Comparison of ENCODE assay signal across 1 cellular context in the genomic region with DNA sequence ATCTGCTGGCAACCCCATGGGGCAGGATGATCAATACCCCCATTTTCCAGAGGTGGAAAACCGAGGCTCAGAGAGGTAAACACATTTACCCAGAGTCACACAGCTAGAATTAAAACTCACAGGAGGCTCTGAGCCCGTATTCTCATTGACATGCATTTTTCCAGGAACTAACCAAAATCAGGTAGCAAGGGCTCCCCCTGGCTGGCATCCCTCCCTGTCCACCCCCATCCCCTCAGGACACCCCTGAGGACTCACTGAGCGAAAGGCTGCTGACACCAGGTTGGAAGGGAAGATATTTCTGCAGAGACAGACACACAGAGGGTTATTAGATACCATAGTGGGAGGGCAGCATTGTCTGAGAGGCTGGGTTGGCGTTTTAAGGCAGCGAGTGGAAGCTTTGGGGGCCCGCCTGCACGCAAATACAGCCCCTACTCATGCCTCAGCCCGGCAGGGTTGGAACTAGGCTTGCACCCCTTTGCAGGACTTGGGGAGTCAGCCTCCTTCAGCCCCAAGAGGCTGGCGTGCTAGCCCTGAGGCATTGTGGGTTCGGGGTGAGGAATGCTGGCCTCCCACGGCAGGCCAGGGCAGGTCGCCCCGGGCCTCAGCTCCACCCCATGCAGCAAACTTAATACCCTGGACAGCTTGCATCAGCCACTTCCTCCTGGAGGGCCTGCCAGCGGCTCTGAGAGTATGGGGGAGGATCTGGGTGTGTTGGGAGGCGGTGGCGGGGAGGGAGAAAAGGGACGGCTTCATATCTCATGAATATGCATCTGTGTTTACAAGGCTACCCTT.
A peak's percentile ranks its signal among the peaks of the same experiment; 100 is the strongest.
TF ChIP-seq lines count a peak whose summit lies in the region.

No MANE protein-coding gene starts in this region.

TF ChIP-seq in K562, 482 proteins besides CTCF, POLR2A, EP300 and RAD21 (continued from another document and continues in another):
- TF ChIP-seq, protein P1, sequence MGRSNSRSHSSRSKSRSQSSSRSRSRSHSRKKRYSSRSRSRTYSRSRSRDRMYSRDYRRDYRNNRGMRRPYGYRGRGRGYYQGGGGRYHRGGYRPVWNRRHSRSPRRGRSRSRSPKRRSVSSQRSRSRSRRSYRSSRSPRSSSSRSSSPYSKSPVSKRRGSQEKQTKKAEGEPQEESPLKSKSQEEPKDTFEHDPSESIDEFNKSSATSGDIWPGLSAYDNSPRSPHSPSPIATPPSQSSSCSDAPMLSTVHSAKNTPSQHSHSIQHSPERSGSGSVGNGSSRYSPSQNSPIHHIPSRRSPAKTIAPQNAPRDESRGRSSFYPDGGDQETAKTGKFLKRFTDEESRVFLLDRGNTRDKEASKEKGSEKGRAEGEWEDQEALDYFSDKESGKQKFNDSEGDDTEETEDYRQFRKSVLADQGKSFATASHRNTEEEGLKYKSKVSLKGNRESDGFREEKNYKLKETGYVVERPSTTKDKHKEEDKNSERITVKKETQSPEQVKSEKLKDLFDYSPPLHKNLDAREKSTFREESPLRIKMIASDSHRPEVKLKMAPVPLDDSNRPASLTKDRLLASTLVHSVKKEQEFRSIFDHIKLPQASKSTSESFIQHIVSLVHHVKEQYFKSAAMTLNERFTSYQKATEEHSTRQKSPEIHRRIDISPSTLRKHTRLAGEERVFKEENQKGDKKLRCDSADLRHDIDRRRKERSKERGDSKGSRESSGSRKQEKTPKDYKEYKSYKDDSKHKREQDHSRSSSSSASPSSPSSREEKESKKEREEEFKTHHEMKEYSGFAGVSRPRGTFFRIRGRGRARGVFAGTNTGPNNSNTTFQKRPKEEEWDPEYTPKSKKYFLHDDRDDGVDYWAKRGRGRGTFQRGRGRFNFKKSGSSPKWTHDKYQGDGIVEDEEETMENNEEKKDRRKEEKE (IDR thresholded peaks at IDR 0.05; ENCODE audit: borderline replicate concordance in 1 of 2, control insufficient read depth in 1 of 2, low read depth in 2 of 2, low read length in 1 of 2), result no peak
- TF ChIP-seq, protein P2, sequence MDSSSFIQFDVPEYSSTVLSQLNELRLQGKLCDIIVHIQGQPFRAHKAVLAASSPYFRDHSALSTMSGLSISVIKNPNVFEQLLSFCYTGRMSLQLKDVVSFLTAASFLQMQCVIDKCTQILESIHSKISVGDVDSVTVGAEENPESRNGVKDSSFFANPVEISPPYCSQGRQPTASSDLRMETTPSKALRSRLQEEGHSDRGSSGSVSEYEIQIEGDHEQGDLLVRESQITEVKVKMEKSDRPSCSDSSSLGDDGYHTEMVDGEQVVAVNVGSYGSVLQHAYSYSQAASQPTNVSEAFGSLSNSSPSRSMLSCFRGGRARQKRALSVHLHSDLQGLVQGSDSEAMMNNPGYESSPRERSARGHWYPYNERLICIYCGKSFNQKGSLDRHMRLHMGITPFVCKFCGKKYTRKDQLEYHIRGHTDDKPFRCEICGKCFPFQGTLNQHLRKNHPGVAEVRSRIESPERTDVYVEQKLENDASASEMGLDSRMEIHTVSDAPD (CRISPR knock-in tag; IDR thresholded peaks at IDR 0.05), result no peak
- no peak for TF ChIP-seq PPARD (CRISPR knock-in tag; IDR thresholded peaks at IDR 0.05)
- TF ChIP-seq MXI1 (IDR thresholded peaks at IDR 0.05; ENCODE audit: low read depth, low read length), result no peak
- no peak for TF ChIP-seq ZNF764 (CRISPR knock-in tag; IDR thresholded peaks at IDR 0.05; ENCODE audit: low read depth)
- no peak for TF ChIP-seq CBX2 (IDR thresholded peaks at IDR 0.05; ENCODE audit: insufficient read depth, low read length, poor library complexity, severe bottlenecking)
- TF ChIP-seq HMGN3 (IDR thresholded peaks at IDR 0.05; ENCODE audit: borderline replicate concordance, extremely low read depth, insufficient read length, low read depth, low read length), result peak; percentile 89
- TF ChIP-seq, protein P3, sequence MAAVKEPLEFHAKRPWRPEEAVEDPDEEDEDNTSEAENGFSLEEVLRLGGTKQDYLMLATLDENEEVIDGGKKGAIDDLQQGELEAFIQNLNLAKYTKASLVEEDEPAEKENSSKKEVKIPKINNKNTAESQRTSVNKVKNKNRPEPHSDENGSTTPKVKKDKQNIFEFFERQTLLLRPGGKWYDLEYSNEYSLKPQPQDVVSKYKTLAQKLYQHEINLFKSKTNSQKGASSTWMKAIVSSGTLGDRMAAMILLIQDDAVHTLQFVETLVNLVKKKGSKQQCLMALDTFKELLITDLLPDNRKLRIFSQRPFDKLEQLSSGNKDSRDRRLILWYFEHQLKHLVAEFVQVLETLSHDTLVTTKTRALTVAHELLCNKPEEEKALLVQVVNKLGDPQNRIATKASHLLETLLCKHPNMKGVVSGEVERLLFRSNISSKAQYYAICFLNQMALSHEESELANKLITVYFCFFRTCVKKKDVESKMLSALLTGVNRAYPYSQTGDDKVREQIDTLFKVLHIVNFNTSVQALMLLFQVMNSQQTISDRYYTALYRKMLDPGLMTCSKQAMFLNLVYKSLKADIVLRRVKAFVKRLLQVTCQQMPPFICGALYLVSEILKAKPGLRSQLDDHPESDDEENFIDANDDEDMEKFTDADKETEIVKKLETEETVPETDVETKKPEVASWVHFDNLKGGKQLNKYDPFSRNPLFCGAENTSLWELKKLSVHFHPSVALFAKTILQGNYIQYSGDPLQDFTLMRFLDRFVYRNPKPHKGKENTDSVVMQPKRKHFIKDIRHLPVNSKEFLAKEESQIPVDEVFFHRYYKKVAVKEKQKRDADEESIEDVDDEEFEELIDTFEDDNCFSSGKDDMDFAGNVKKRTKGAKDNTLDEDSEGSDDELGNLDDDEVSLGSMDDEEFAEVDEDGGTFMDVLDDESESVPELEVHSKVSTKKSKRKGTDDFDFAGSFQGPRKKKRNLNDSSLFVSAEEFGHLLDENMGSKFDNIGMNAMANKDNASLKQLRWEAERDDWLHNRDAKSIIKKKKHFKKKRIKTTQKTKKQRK (IDR thresholded peaks at IDR 0.05; ENCODE audit: borderline replicate concordance, low read depth, low read length), result no peak
- no peak for TF ChIP-seq SETDB1 (IDR thresholded peaks at IDR 0.05; ENCODE audit: low read length)
- TF ChIP-seq MYC (IDR thresholded peaks at IDR 0.05; ENCODE audit: low read depth, low read length), result peak; percentile 99
- TF ChIP-seq MYC (CRISPR knock-in tag; IDR thresholded peaks at IDR 0.05; ENCODE audit: borderline replicate concordance, low read depth), result peak; percentile 53; the same call in 1 of the 2 replicates
- TF ChIP-seq BRD4 (IDR thresholded peaks at IDR 0.05), result peak; percentile 79
- TF ChIP-seq, protein P4, sequence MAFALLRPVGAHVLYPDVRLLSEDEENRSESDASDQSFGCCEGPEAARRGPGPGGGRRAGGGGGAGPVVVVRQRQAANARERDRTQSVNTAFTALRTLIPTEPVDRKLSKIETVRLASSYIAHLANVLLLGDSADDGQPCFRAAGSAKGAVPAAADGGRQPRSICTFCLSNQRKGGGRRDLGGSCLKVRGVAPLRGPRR (CRISPR knock-in tag; IDR thresholded peaks at IDR 0.05), result no peak
- TF ChIP-seq, protein P5, sequence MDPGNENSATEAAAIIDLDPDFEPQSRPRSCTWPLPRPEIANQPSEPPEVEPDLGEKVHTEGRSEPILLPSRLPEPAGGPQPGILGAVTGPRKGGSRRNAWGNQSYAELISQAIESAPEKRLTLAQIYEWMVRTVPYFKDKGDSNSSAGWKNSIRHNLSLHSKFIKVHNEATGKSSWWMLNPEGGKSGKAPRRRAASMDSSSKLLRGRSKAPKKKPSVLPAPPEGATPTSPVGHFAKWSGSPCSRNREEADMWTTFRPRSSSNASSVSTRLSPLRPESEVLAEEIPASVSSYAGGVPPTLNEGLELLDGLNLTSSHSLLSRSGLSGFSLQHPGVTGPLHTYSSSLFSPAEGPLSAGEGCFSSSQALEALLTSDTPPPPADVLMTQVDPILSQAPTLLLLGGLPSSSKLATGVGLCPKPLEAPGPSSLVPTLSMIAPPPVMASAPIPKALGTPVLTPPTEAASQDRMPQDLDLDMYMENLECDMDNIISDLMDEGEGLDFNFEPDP (CRISPR knock-in tag; IDR thresholded peaks at IDR 0.05), result no peak
- no peak for TF ChIP-seq SMARCB1 (IDR thresholded peaks at IDR 0.05; ENCODE audit: insufficient read length, low read depth)
- TF ChIP-seq FOXP1 (CRISPR knock-in tag; IDR thresholded peaks at IDR 0.05), result peak; percentile 79; the same call in 1 of the 2 replicates
- TF ChIP-seq, protein P6, sequence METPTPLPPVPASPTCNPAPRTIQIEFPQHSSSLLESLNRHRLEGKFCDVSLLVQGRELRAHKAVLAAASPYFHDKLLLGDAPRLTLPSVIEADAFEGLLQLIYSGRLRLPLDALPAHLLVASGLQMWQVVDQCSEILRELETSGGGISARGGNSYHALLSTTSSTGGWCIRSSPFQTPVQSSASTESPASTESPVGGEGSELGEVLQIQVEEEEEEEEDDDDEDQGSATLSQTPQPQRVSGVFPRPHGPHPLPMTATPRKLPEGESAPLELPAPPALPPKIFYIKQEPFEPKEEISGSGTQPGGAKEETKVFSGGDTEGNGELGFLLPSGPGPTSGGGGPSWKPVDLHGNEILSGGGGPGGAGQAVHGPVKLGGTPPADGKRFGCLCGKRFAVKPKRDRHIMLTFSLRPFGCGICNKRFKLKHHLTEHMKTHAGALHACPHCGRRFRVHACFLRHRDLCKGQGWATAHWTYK (CRISPR knock-in tag; IDR thresholded peaks at IDR 0.05), result 0 out of 2 replicates have a peak, but pooled peaks have one; percentile 74
- TF ChIP-seq, protein P7, sequence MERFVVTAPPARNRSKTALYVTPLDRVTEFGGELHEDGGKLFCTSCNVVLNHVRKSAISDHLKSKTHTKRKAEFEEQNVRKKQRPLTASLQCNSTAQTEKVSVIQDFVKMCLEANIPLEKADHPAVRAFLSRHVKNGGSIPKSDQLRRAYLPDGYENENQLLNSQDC (CRISPR knock-in tag; IDR thresholded peaks at IDR 0.05), result no peak
- TF ChIP-seq, protein P8, sequence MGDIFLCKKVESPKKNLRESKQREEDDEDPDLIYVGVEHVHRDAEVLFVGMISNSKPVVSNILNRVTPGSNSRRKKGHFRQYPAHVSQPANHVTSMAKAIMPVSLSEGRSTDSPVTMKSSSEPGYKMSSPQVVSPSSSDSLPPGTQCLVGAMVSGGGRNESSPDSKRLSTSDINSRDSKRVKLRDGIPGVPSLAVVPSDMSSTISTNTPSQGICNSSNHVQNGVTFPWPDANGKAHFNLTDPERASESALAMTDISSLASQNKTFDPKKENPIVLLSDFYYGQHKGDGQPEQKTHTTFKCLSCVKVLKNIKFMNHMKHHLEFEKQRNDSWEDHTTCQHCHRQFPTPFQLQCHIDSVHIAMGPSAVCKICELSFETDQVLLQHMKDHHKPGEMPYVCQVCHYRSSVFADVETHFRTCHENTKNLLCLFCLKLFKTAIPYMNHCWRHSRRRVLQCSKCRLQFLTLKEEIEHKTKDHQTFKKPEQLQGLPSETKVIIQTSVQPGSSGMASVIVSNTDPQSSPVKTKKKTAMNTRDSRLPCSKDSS (IDR thresholded peaks at IDR 0.05; ENCODE audit: low read depth, partially characterized antibody), result no peak
- TF ChIP-seq ZNF124 (CRISPR knock-in tag; IDR thresholded peaks at IDR 0.05), result no peak
- TF ChIP-seq, protein P9, sequence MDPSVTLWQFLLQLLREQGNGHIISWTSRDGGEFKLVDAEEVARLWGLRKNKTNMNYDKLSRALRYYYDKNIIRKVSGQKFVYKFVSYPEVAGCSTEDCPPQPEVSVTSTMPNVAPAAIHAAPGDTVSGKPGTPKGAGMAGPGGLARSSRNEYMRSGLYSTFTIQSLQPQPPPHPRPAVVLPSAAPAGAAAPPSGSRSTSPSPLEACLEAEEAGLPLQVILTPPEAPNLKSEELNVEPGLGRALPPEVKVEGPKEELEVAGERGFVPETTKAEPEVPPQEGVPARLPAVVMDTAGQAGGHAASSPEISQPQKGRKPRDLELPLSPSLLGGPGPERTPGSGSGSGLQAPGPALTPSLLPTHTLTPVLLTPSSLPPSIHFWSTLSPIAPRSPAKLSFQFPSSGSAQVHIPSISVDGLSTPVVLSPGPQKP (CRISPR knock-in tag; IDR thresholded peaks at IDR 0.05), result no peak
- TF ChIP-seq, protein P10, sequence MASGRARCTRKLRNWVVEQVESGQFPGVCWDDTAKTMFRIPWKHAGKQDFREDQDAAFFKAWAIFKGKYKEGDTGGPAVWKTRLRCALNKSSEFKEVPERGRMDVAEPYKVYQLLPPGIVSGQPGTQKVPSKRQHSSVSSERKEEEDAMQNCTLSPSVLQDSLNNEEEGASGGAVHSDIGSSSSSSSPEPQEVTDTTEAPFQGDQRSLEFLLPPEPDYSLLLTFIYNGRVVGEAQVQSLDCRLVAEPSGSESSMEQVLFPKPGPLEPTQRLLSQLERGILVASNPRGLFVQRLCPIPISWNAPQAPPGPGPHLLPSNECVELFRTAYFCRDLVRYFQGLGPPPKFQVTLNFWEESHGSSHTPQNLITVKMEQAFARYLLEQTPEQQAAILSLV (tag; IDR thresholded peaks at IDR 0.05), result peak; percentile 55
- TF ChIP-seq XRCC5 (IDR thresholded peaks at IDR 0.05; ENCODE audit: low read depth, low read length), result no peak
- no peak for TF ChIP-seq MTF1 (CRISPR knock-in tag; IDR thresholded peaks at IDR 0.05; ENCODE audit: borderline replicate concordance)
- TF ChIP-seq PRPF4 (IDR thresholded peaks at IDR 0.05; ENCODE audit: insufficient read depth, low read depth, low read length, poor library complexity, severe bottlenecking), result peak; percentile 71
- TF ChIP-seq ZNF24 (IDR thresholded peaks at IDR 0.05), result no peak
- TF ChIP-seq ZFP36 (IDR thresholded peaks at IDR 0.05; ENCODE audit: low read depth, low read length, partially characterized antibody), result peak; percentile 85
- TF ChIP-seq SIN3A (IDR thresholded peaks at IDR 0.05; ENCODE audit: borderline replicate concordance in 2 of 2, control insufficient read depth in 1 of 2, low read depth in 2 of 2, low read length in 2 of 2), result peak; percentile 41 to 82; a peak in 2 of 4 replicates
- no peak for TF ChIP-seq KDM2B (CRISPR knock-in tag; IDR thresholded peaks at IDR 0.05)
- TF ChIP-seq ZFX (CRISPR knock-in tag; IDR thresholded peaks at IDR 0.05), result peak; percentile 73
- peak; percentile 38 for TF ChIP-seq HDAC3 (IDR thresholded peaks at IDR 0.05; ENCODE audit: borderline replicate concordance, partially characterized antibody)
- no peak for TF ChIP-seq LEF1 (IDR thresholded peaks at IDR 0.05)
- no peak for TF ChIP-seq ERF (CRISPR knock-in tag; IDR thresholded peaks at IDR 0.05)
- TF ChIP-seq ZFP1 (CRISPR knock-in tag; IDR thresholded peaks at IDR 0.05), result no peak
- TF ChIP-seq ZC3H4 (CRISPR knock-in tag; IDR thresholded peaks at IDR 0.05; ENCODE audit: borderline replicate concordance), result no peak
- peak; percentile 33; the same call in 1 of the 2 replicates for TF ChIP-seq ESRRA (IDR thresholded peaks at IDR 0.05; ENCODE audit: borderline replicate concordance, low read depth)
- no peak for TF ChIP-seq U2AF2 (optimal IDR thresholded peaks at IDR 0.05; ENCODE audit: low read depth, low read length)
- TF ChIP-seq BRCA1 (IDR thresholded peaks at IDR 0.05), result no peak
- no peak for TF ChIP-seq BRCA1 (CRISPR knock-in tag; IDR thresholded peaks at IDR 0.05)
- TF ChIP-seq FOXK1 (CRISPR knock-in tag; IDR thresholded peaks at IDR 0.05; ENCODE audit: borderline replicate concordance), result no peak
- TF ChIP-seq, protein P11, sequence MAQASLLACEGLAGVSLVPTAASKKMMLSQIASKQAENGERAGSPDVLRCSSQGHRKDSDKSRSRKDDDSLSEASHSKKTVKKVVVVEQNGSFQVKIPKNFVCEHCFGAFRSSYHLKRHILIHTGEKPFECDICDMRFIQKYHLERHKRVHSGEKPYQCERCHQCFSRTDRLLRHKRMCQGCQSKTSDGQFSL (CRISPR knock-in tag; IDR thresholded peaks at IDR 0.05), result 0 out of 2 replicates have a peak, but pooled peaks have one; percentile 69
- TF ChIP-seq, protein P11 (tag; IDR thresholded peaks at IDR 0.05), result no peak
- TF ChIP-seq, protein P12, sequence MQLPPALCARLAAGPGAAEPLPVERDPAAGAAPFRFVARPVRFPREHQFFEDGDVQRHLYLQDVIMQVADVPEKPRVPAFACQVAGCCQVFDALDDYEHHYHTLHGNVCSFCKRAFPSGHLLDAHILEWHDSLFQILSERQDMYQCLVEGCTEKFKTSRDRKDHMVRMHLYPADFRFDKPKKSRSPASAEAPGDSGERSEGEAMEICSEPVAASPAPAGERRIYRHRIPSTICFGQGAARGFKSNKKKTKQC (CRISPR knock-in tag; IDR thresholded peaks at IDR 0.05), result no peak
